ENCODE assay signal across 1 cellular context in the genomic region with DNA sequence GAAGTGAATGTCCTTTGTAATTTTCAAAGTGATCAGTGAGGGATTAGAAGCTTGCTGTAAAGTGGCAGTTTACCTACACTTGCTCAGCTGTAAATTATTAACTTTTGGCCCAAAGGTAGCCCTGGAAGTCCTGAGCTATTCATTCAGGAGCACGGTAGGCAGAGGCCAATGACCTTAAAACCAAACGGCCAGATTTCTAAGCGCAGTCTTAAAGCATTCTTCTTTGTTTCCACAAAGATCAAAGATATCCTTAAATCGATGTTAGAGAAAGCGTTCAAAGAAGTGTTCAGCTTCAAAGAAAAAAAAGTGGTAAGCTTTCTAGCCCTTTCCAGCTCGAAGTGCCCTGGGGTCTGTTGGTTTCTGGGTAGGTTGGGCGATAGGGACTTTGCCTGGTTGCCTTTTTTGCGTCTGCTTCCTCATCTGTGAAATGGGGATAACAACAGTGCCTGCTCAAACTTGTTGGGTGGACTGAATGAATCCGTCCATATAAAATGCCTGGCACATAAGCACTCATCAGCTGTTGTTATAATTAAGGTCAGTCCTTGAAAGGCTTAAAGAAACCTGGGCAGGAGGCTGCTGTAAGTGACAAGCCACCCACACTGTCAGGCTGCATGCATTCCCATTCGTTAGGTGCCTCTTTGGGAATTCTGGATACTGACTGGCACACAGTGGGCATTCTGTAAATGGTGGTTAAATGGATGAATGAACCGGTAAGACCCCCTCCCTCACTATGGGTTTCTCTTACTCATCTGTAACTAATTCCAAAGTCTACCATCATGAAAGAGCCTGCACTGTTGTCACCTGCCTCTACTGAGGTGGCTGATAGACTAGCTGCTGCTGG.
TF ChIP-seq lines count a peak whose summit lies in the region.

No MANE protein-coding gene starts in this region.

TF ChIP-seq in HepG2, 621 proteins besides CTCF, POLR2A, EP300 and RAD21 (continued from another document and continues in another):
- peak; percentile 57; the same call in 1 of the 2 replicates for TF ChIP-seq ZNF318 (CRISPR knock-in tag; IDR thresholded peaks at IDR 0.05)
- TF ChIP-seq AHDC1 (CRISPR knock-in tag; IDR thresholded peaks at IDR 0.05; ENCODE audit: borderline replicate concordance) = peak; percentile 99
- TF ChIP-seq ZNF124 (CRISPR knock-in tag; IDR thresholded peaks at IDR 0.05) = peak; percentile 84
- TF ChIP-seq ARNTL (CRISPR knock-in tag; IDR thresholded peaks at IDR 0.05) = 0 out of 2 replicates have a peak, but pooled peaks have one; percentile 34
- TF ChIP-seq STAG1 (CRISPR knock-in tag; IDR thresholded peaks at IDR 0.05) = peak; percentile 14
- TF ChIP-seq BCL6 (CRISPR knock-in tag; IDR thresholded peaks at IDR 0.05) = peak; percentile 97
- TF ChIP-seq ATF1 (CRISPR knock-in tag; IDR thresholded peaks at IDR 0.05) = peak; percentile 78
- no peak for TF ChIP-seq ZSCAN21 (CRISPR knock-in tag; IDR thresholded peaks at IDR 0.05; ENCODE audit: borderline replicate concordance)
- peak; percentile 11; the same call in 1 of the 2 replicates for TF ChIP-seq ZNF800 (CRISPR knock-in tag; IDR thresholded peaks at IDR 0.05)
- TF ChIP-seq SRSF9 (IDR thresholded peaks at IDR 0.05; ENCODE audit: borderline replicate concordance, insufficient read depth, low read depth, low read length, poor library complexity, severe bottlenecking) = no peak
- TF ChIP-seq, protein P1, sequence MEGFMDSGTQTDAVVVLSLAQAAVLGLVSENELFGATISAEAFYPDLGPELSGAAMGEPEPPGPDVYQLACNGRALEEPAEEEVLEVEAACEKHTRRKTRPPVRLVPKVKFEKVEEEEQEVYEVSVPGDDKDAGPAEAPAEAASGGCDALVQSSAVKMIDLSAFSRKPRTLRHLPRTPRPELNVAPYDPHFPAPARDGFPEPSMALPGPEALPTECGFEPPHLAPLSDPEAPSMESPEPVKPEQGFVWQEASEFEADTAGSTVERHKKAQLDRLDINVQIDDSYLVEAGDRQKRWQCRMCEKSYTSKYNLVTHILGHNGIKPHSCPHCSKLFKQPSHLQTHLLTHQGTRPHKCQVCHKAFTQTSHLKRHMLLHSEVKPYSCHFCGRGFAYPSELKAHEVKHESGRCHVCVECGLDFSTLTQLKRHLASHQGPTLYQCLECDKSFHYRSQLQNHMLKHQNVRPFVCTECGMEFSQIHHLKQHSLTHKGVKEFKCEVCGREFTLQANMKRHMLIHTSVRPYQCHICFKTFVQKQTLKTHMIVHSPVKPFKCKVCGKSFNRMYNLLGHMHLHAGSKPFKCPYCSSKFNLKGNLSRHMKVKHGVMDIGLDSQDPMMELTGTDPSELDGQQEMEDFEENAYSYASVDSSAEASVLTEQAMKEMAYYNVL (CRISPR knock-in tag; IDR thresholded peaks at IDR 0.05; ENCODE audit: borderline replicate concordance) = peak; percentile 97
- 0 out of 2 replicates have a peak, but pooled peaks have one; percentile 9 for TF ChIP-seq ZNF572 (CRISPR knock-in tag; IDR thresholded peaks at IDR 0.05)
- peak; percentile 98 for TF ChIP-seq GFI1 (CRISPR knock-in tag; IDR thresholded peaks at IDR 0.05; ENCODE audit: borderline replicate concordance)
- TF ChIP-seq RFX5 (IDR thresholded peaks at IDR 0.05; ENCODE audit: low read depth, low read length) = no peak
- TF ChIP-seq POGZ (CRISPR knock-in tag; IDR thresholded peaks at IDR 0.05) = peak; percentile 86
- TF ChIP-seq ZNF556 (CRISPR knock-in tag; IDR thresholded peaks at IDR 0.05; ENCODE audit: borderline replicate concordance) = peak; percentile 40; the same call in 1 of the 2 replicates
- TF ChIP-seq, protein P2, sequence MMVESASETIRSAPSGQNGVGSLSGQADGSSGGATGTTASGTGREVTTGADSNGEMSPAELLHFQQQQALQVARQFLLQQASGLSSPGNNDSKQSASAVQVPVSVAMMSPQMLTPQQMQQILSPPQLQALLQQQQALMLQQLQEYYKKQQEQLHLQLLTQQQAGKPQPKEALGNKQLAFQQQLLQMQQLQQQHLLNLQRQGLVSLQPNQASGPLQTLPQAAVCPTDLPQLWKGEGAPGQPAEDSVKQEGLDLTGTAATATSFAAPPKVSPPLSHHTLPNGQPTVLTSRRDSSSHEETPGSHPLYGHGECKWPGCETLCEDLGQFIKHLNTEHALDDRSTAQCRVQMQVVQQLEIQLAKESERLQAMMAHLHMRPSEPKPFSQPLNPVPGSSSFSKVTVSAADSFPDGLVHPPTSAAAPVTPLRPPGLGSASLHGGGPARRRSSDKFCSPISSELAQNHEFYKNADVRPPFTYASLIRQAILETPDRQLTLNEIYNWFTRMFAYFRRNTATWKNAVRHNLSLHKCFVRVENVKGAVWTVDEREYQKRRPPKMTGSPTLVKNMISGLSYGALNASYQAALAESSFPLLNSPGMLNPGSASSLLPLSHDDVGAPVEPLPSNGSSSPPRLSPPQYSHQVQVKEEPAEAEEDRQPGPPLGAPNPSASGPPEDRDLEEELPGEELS (CRISPR knock-in tag; IDR thresholded peaks at IDR 0.05) = peak; percentile 88
- no peak for TF ChIP-seq ZNF660 (CRISPR knock-in tag; IDR thresholded peaks at IDR 0.05; ENCODE audit: borderline replicate concordance, low read depth)
- TF ChIP-seq ZNF569 (CRISPR knock-in tag; IDR thresholded peaks at IDR 0.05; ENCODE audit: borderline replicate concordance) = no peak
- peak; percentile 70 for TF ChIP-seq ZEB1 (IDR thresholded peaks at IDR 0.05; ENCODE audit: insufficient replicate concordance, low read depth)
- TF ChIP-seq, protein P3, sequence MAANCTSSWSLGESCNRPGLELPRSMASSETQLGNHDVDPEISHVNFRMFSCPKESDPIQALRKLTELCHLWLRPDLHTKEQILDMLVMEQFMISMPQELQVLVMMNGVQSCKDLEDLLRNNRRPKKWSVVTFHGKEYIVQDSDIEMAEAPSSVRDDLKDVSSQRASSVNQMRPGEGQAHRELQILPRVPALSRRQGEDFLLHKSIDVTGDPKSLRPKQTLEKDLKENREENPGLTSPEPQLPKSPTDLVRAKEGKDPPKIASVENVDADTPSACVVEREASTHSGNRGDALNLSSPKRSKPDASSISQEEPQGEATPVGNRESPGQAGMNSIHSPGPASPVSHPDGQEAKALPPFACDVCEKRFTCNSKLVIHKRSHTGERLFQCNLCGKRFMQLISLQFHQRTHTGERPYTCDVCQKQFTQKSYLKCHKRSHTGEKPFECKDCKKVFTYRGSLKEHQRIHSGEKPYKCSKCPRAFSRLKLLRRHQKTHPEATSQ (CRISPR knock-in tag; IDR thresholded peaks at IDR 0.05; ENCODE audit: borderline replicate concordance) = peak; percentile 25; the same call in 1 of the 2 replicates
- TF ChIP-seq ZC3H13 (CRISPR knock-in tag; IDR thresholded peaks at IDR 0.05) = no peak
- peak; percentile 94 for TF ChIP-seq ZNF3 (CRISPR knock-in tag; IDR thresholded peaks at IDR 0.05)
- TF ChIP-seq KAT8 (CRISPR knock-in tag; IDR thresholded peaks at IDR 0.05) = peak; percentile 78; the same call in 1 of the 2 replicates
- TF ChIP-seq TOE1 (CRISPR knock-in tag; IDR thresholded peaks at IDR 0.05) = peak; percentile 61; the same call in 1 of the 2 replicates
